In genomic region chr5:38193015-38193581, GRCh38 we compare ENCODE assay signal across 8 cellular contexts.
DNase-seq lines count a peak whose midpoint lies in the region; ATAC-seq and TF ChIP-seq lines count a peak whose summit lies in the region.

No MANE protein-coding gene starts in this region.

- no peaks in the 10 kb centered on the region for H3K9me3 Mint-ChIP-seq in activated T-cell treated with anti-CD3 and anti-CD28 coated beads, Interleukin-2, amount 50 U/mL, for 24 hours
- H3K9me3 Mint-ChIP-seq in neural crest cell = no peaks in the 10 kb centered on the region

- H3F3A ChIP-seq in PC-3 (ENCODE audit: low read length, unreplicated experiment) = no peaks in the 10 kb centered on the region

- H3K79me2 ChIP-seq in PC-3 (ENCODE audit: low read length) = no peaks in the 10 kb centered on the region

- H3K27me3 ChIP-seq in PC-3 (ENCODE audit: low read length) = peaks cover 75% of the 10 kb centered on the region

- H3K4me3 Mint-ChIP-seq in activated T-cell treated with anti-CD3 and anti-CD28 coated beads, Interleukin-2, amount 50 U/mL, for 24 hours = no peak overlapping the region
- H3K4me3 Mint-ChIP-seq in neural crest cell = no peak overlapping the region

- TF ChIP-seq CTCF in PC-3 (conservative IDR thresholded peaks at IDR 0.05; ENCODE audit: low read depth, low read length) (peak; percentile 96), fibroblast of mammary gland (conservative IDR thresholded peaks at IDR 0.05; ENCODE audit: control insufficient read depth, insufficient read depth, low read depth, low read length) (peak; percentile 93), neural crest cell (conservative IDR thresholded peaks at IDR 0.05) (peak; percentile 92)

- H3K4me2 ChIP-seq in PC-3 (ENCODE audit: low read length) = no peak overlapping the region

- no peak overlapping the region for H3K9ac ChIP-seq in PC-3 (ENCODE audit: low read length)

- peaks cover 42% of the 10 kb centered on the region for H3K27me3 Mint-ChIP-seq in activated T-cell treated with anti-CD3 and anti-CD28 coated beads, Interleukin-2, amount 50 U/mL, for 24 hours
- H3K27me3 Mint-ChIP-seq in neural crest cell (ENCODE audit: low read depth) = peaks cover 31% of the 10 kb centered on the region

- H3K4me3 ChIP-seq in PC-3 (ENCODE audit: low read length) (no peak overlapping the region), fibroblast of mammary gland (ENCODE audit: control insufficient read depth, low read depth, low read length) (no peak overlapping the region)

- H3K27ac ChIP-seq in PC-3 (ENCODE audit: low read length) (no peak overlapping the region), substantia nigra (ENCODE audit: low read depth, low read length, poor library complexity, severe bottlenecking) (no peak overlapping the region)

- no TSS peak for BruUV-seq in PC-3 (replicated peaks; lab: Mats Ljungman, UMichigan)

- H3K36me3 ChIP-seq in PC-3 (ENCODE audit: low read depth, low read length) = no peaks in the 10 kb centered on the region

- no peaks in the 10 kb centered on the region for H3K4me1 ChIP-seq in PC-3 (ENCODE audit: insufficient read depth, low read length)

- DNase-seq in ACHN (peak; percentile 54), KG1 (lab: John Stamatoyannopoulos, UW) (peak; percentile 7), PC-3 (peak; percentile 85), fibroblast of mammary gland (ENCODE audit: low read depth) (peak; percentile 62), neural crest cell (ENCODE audit: low read depth, low spot score) (peak; percentile 76), substantia nigra (lab: John Stamatoyannopoulos, UW) (peak in 45 of 49 donors; percentile 1 to 77 (median 41))
- peak; percentile 70 for DNase-seq in activated T-cell treated with anti-CD3 and anti-CD28 coated beads, Interleukin-2, amount 50 U/mL, for 24 hours

- H2AFZ ChIP-seq in PC-3 (ENCODE audit: low read length) = no peak overlapping the region

- no peaks in the 10 kb centered on the region for H4K20me1 ChIP-seq in PC-3 (ENCODE audit: low read length)

- H3K9me3 ChIP-seq in PC-3 (ENCODE audit: low read length) = no peaks in the 10 kb centered on the region

- CTCF ChIA-PET in PC-3 (lab: Charles Lee) = no interaction called here

- H3K27ac Mint-ChIP-seq in activated T-cell treated with anti-CD3 and anti-CD28 coated beads, Interleukin-2, amount 50 U/mL, for 24 hours = no peak overlapping the region
- no peak overlapping the region for H3K27ac Mint-ChIP-seq in neural crest cell (ENCODE audit: unreplicated experiment)

- intact Hi-C loops in PC-3 (cut with micrococcal nuclease) = loop anchor here (1.0 kb wide), 2 partner anchors 356 to 780 kb away; no protein-coding TSS in a partner anchor

- no peaks in the 10 kb centered on the region for H3K36me3 Mint-ChIP-seq in activated T-cell treated with anti-CD3 and anti-CD28 coated beads, Interleukin-2, amount 50 U/mL, for 24 hours (ENCODE audit: low read depth)
- no peaks in the 10 kb centered on the region for H3K36me3 Mint-ChIP-seq in neural crest cell (ENCODE audit: low read depth)

- POLR2A ChIA-PET in PC-3 (lab: Charles Lee; ENCODE audit: unreplicated experiment) = no interaction called here

- in situ Hi-C loops in ACHN (cut with HindIII; ENCODE audit: low pct_ligation_motif_present, low pct_unique_long_range_greater_than_20kb, low sequenced_read_pairs) = no loop called here

- peak; percentile 67 for ATAC-seq in GM19023 (IDR thresholded peaks at IDR 0.05; ENCODE audit: unreplicated experiment)
- ATAC-seq in PC-3 = peak; percentile 72

- peaks cover 3% of the 10 kb centered on the region for H3K4me1 Mint-ChIP-seq in activated T-cell treated with anti-CD3 and anti-CD28 coated beads, Interleukin-2, amount 50 U/mL, for 24 hours (ENCODE audit: low read depth)
- H3K4me1 Mint-ChIP-seq in neural crest cell = no peaks in the 10 kb centered on the region

- H3K9me2 ChIP-seq in PC-3 (replicated peaks; ENCODE audit: low read length) = no peaks in the 10 kb centered on the region

Comparison
In these comparisons a context has a peak if more than half of its experiments do, and no peak if none do; other contexts are left out.
1. DNase-seq: peak in every context shown above with its lines; median percentile 85 in PC-3; 76 in neural crest cell; 70 in activated T-cell treated with anti-CD3 and anti-CD28 coated beads, Interleukin-2, amount 50 U/mL, for 24 hours; 62 in fibroblast of mammary gland; 54 in ACHN; 41 in substantia nigra; 7 in KG1.